Comparison of ENCODE assay signal across 18 cellular contexts in the genomic region with DNA sequence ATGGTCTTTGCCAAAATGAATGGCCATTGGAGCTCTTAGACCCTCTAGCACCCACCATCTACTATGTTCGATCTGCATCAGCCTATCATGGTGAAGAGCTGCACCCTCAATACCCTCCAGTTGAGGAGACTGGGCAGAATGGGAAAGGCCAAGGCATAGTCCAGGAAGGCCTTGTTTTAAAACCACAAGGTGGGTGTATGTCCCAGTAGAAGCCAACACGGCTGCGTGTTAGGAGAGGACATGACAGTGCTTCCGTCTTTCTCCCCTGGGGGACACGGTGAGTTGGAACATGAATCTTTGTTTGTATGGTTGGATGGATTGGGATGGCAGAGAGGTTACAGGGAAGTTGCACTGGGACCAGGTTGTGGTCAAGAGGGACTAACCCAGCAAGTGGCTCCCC. TPM values are rescaled to one million over a fixed set of nuclear protein-coding genes. Genes with fewer than 3 reads are reported as not detected.
DNase-seq lines count a peak whose midpoint lies in the region; ATAC-seq and FAIRE-seq lines count a peak whose summit lies in the region.
"Had no signal": no experiment of that assay in that cellular context is flagged by ENCODE, and none has a peak within 500 bp of the region (broad histone marks: within the 10 kb centered on the region; RNA-seq: fewer than 3 reads in every experiment).

No MANE protein-coding gene starts in this region.

- H3K4me3 Mint-ChIP-seq in stimulated activated naive B cell treated with anti-CD40 and anti-IgM and Interleukin-4, amounts not matched to agents 10 μg/mL and 1 μg/mL and 100 μg/mL, for 72 hours: no peak overlapping the region
- H3K4me3 Mint-ChIP-seq: CD8-positive, alpha-beta T cell; HFFc6 had no signal

- H3K4ac ChIP-seq in mesenchymal stem cell (ENCODE audit: low read depth in 1 of 2, low read length in 2 of 2): no peak overlapping the region

- H3K14ac ChIP-seq in mesenchymal stem cell (ENCODE audit: low read length in 2 of 2): no peak overlapping the region

- H3K9me3 ChIP-seq in mesenchymal stem cell (ENCODE audit: control insufficient read depth, low read length): no peaks in the 10 kb centered on the region

- FAIRE-seq in GM19239 (lab: Jason Lieb, UNC): peak; percentile 37

- H2BK12ac ChIP-seq in mesenchymal stem cell (ENCODE audit: low read length in 2 of 2): no peak overlapping the region

- no peak for DNase-seq in activated naive CD4-positive, alpha-beta T cell treated with anti-CD3 and anti-CD28 coated beads, Interleukin-2, amount 50 U/mL, for 72 hours (ENCODE audit: low spot score in 2 of 2)
- DNase-seq in activated naive CD4-positive, alpha-beta T cell treated with Interleukin-2 at 50 U/mL for 16 hours: no peak
- no peak for DNase-seq in GM19239 (ENCODE audit: insufficient read length, low spot score)
- DNase-seq in mesenchymal stem cell: no peak
- DNase-seq in stimulated activated naive B cell treated with anti-CD40 and anti-IgM and Interleukin-4, amounts not matched to agents 10 μg/mL and 1 μg/mL and 100 μg/mL, for 72 hours: no peak
- DNase-seq in NCI-H2029 (lab: John Stamatoyannopoulos, UW): no peak
- no peak for DNase-seq in effector CD4-positive, alpha-beta T cell
- no peak for DNase-seq in cerebellar nuclear complex (lab: John Stamatoyannopoulos, UW)
- DNase-seq: AML-193; CD8-positive, alpha-beta T cell; GOT3; HFFc6; NCI-H1092; NCI-H2107; NCI-H345; NCI-H526 treated with DMSO at 0.1 percent for 48 hours; NK-92 treated with Interleukin-12 subunit alpha and Interleukin-12 subunit beta, amount 100 ng/mL, for 24 hours had no signal

- no peak overlapping the region for H2BK120ac ChIP-seq in mesenchymal stem cell (ENCODE audit: low read depth, low read length)

- H2AK5ac ChIP-seq in mesenchymal stem cell (ENCODE audit: low read length, severe bottlenecking): no peak overlapping the region

- peaks cover 5% of the 10 kb centered on the region for H3K4me1 ChIP-seq in mesenchymal stem cell (ENCODE audit: control insufficient read depth, insufficient read depth, low read depth, low read length)

- H3K27ac Mint-ChIP-seq in activated naive CD4-positive, alpha-beta T cell treated with anti-CD3 and anti-CD28 coated beads, Interleukin-2, amount 50 U/mL, for 72 hours: peak overlapping the region; percentile 3 to 8
- H3K27ac Mint-ChIP-seq in stimulated activated naive B cell treated with anti-CD40 and anti-IgM and Interleukin-4, amounts not matched to agents 10 μg/mL and 1 μg/mL and 100 μg/mL, for 72 hours: peak overlapping the region; percentile 39
- H3K27ac Mint-ChIP-seq: CD8-positive, alpha-beta T cell; HFFc6 had no signal

- H3K27ac ChIP-seq in mesenchymal stem cell (ENCODE audit: low read length, poor library complexity, severe bottlenecking): no peak overlapping the region
- H3K27ac ChIP-seq: KMS-11 had no signal

- peaks cover 22% of the 10 kb centered on the region for H3K79me1 ChIP-seq in mesenchymal stem cell (replicated peaks; ENCODE audit: low read length, poor library complexity, severe bottlenecking)

- ATAC-seq in activated naive CD4-positive, alpha-beta T cell treated with anti-CD3 and anti-CD28 coated beads, Interleukin-2, amount 50 U/mL, for 72 hours: no peak
- no peak for ATAC-seq in stimulated activated naive B cell treated with anti-CD40 and anti-IgM and Interleukin-4, amounts not matched to agents 10 μg/mL and 1 μg/mL and 100 μg/mL, for 72 hours (replicated peaks)
- ATAC-seq: CD8-positive, alpha-beta T cell had no signal

- no peak overlapping the region for H3K4me2 ChIP-seq in mesenchymal stem cell (ENCODE audit: low read length, poor library complexity, severe bottlenecking)
- H3K4me2 ChIP-seq: KMS-11 had no signal

- no peak overlapping the region for H4K8ac ChIP-seq in mesenchymal stem cell (ENCODE audit: low read length)

- H3K9ac ChIP-seq in mesenchymal stem cell (ENCODE audit: low read length): peak overlapping the region; percentile 85
- H3K9ac ChIP-seq: KMS-11 had no signal

- H3K36me3 Mint-ChIP-seq in activated naive CD4-positive, alpha-beta T cell treated with anti-CD3 and anti-CD28 coated beads, Interleukin-2, amount 50 U/mL, for 72 hours: peaks cover 31 to 45% of the 10 kb centered on the region in 2 donors
- peaks cover 33 to 48% of the 10 kb centered on the region in 2 donors for H3K36me3 Mint-ChIP-seq in stimulated activated naive B cell treated with anti-CD40 and anti-IgM and Interleukin-4, amounts not matched to agents 10 μg/mL and 1 μg/mL and 100 μg/mL, for 72 hours

- H3K36me3 ChIP-seq in mesenchymal stem cell (ENCODE audit: control insufficient read depth in 1 of 2, insufficient read depth in 2 of 2, low read depth in 1 of 2, low read length in 2 of 2): peaks cover 38 to 95% of the 10 kb centered on the region in 2 experiments

- H3K9me3 Mint-ChIP-seq in activated naive CD4-positive, alpha-beta T cell treated with anti-CD3 and anti-CD28 coated beads, Interleukin-2, amount 50 U/mL, for 72 hours: no peaks in the 10 kb centered on the region
- H3K9me3 Mint-ChIP-seq in stimulated activated naive B cell treated with anti-CD40 and anti-IgM and Interleukin-4, amounts not matched to agents 10 μg/mL and 1 μg/mL and 100 μg/mL, for 72 hours: no peaks in the 10 kb centered on the region
- H3K9me3 Mint-ChIP-seq: CD8-positive, alpha-beta T cell; HFFc6 had no signal

- H3K4me1 Mint-ChIP-seq in stimulated activated naive B cell treated with anti-CD40 and anti-IgM and Interleukin-4, amounts not matched to agents 10 μg/mL and 1 μg/mL and 100 μg/mL, for 72 hours: peaks cover 13 to 32% of the 10 kb centered on the region in 2 donors

- no peaks in the 10 kb centered on the region for H3K27me3 ChIP-seq in mesenchymal stem cell (ENCODE audit: control insufficient read depth in 1 of 2, insufficient read depth in 1 of 2, low read length in 2 of 2)

- H4K91ac ChIP-seq in mesenchymal stem cell (ENCODE audit: low read length): no peak overlapping the region

- H3K23ac ChIP-seq in mesenchymal stem cell (ENCODE audit: low read length in 2 of 2): no peak overlapping the region

- H3K4me3 ChIP-seq in mesenchymal stem cell (ENCODE audit: insufficient read depth in 1 of 2, low read depth in 1 of 2, low read length in 2 of 2): no peak overlapping the region

- 98% methylated on average over 5 of the region's 5 CpGs for WGBS in mesenchymal stem cell

- no peak overlapping the region for H2BK5ac ChIP-seq in mesenchymal stem cell (ENCODE audit: low read depth, low read length, poor library complexity, severe bottlenecking)

- H2AFZ ChIP-seq in mesenchymal stem cell (ENCODE audit: low read depth, low read length): no peak overlapping the region

- H2BK15ac ChIP-seq in mesenchymal stem cell (ENCODE audit: low read depth, poor library complexity, severe bottlenecking): no peak overlapping the region

- H3K27me3 Mint-ChIP-seq in stimulated activated naive B cell treated with anti-CD40 and anti-IgM and Interleukin-4, amounts not matched to agents 10 μg/mL and 1 μg/mL and 100 μg/mL, for 72 hours: no peaks in the 10 kb centered on the region

- H3K18ac ChIP-seq in mesenchymal stem cell (ENCODE audit: low read depth in 1 of 2, low read length in 2 of 2): no peak overlapping the region

RNA-seq across cellular contexts. Expression of gene SH3D21, which starts 18.6 kb away (rescaled TPM):
- total RNA-seq in activated naive CD4-positive, alpha-beta T cell treated with anti-CD3 and anti-CD28 coated beads, Interleukin-2, amount 50 U/mL, for 72 hours: 10 to 100 TPM in 1 of 2 donors, 1 to 10 TPM in 1; 4.4 to 47.1 TPM
- 1.9 TPM for polyA plus RNA-seq in mesenchymal stem cell (2013, experiment 1 of 2)
- polyA plus RNA-seq in mesenchymal stem cell (2013, experiment 2 of 2): 1.8 TPM

RNA-seq across cellular contexts. Expression of gene EVA1B, which starts 35.9 kb away (rescaled TPM):
- 1 to 10 TPM; 2.0 to 4.2 TPM for total RNA-seq in activated naive CD4-positive, alpha-beta T cell treated with anti-CD3 and anti-CD28 coated beads, Interleukin-2, amount 50 U/mL, for 72 hours
- 129 TPM for polyA plus RNA-seq in mesenchymal stem cell (2013, experiment 1 of 2)
- 133 TPM for polyA plus RNA-seq in mesenchymal stem cell (2013, experiment 2 of 2)
